Comparison of ENCODE assay signal across 19 cellular contexts in genomic region chr22:19753996-19754700, GRCh38. TPM values are rescaled to one million over a fixed set of nuclear protein-coding genes. Genes with fewer than 3 reads are reported as not detected.
DNase-seq lines count a peak whose midpoint lies in the region; ATAC-seq, FAIRE-seq and TF ChIP-seq lines count a peak whose summit lies in the region.
"Had no signal": no experiment of that assay in that cellular context is flagged by ENCODE, and none has a peak within 500 bp of the region (broad histone marks: within the 10 kb centered on the region; RNA-seq: fewer than 3 reads in every experiment).

No MANE protein-coding gene starts in this region.

- peaks cover 37% of the 10 kb centered on the region for H3K27me3 Mint-ChIP-seq in memory B cell
- peaks cover 47% of the 10 kb centered on the region for H3K27me3 Mint-ChIP-seq in activated T-cell treated with anti-CD3 and anti-CD28 coated beads, Interleukin-2, amount 50 U/mL, for 72 hours (ENCODE audit: low read depth)

- no peak overlapping the region for H2BK15ac ChIP-seq in H1 (ENCODE audit: low read length)

- H2AFZ ChIP-seq in H1 (ENCODE audit: low read length), result no peak overlapping the region
- H2AFZ ChIP-seq in trophoblast cell (ENCODE audit: insufficient read depth, low read length, poor library complexity), result no peak overlapping the region

- H2BK5ac ChIP-seq in H1 (ENCODE audit: low read depth, low read length), result no peak overlapping the region
- H2BK5ac ChIP-seq in trophoblast cell (ENCODE audit: low read depth, low read length, poor library complexity), result no peak overlapping the region

- H2BK20ac ChIP-seq in H1 (ENCODE audit: low read length), result no peak overlapping the region

- H4K91ac ChIP-seq in H1 (replicated peaks; ENCODE audit: insufficient read length, low read length), result no peak overlapping the region
- H4K91ac ChIP-seq in trophoblast cell (ENCODE audit: low read depth, low read length), result no peak overlapping the region

- no peak for TF ChIP-seq POLR2A in H1 (IDR thresholded peaks at IDR 0.05; ENCODE audit: control extremely low read depth in 1 of 2, low read depth in 2 of 2, low read length in 2 of 2)

- H3K9me3 ChIP-seq in H1 (ENCODE audit: insufficient read depth in 2 of 2, low read depth in 1 of 2, low read length in 1 of 2) (no peaks in the 10 kb centered on the region), trophoblast cell (ENCODE audit: insufficient read depth, low read depth, low read length) (peaks cover 13% of the 10 kb centered on the region)
- H3K9me3 ChIP-seq: BLaER1 treated with 17β-estradiol and CSF1 and Interleukin-3, amounts not matched to agents 10 nM and 100 nM; HAP-1 had no signal

- no peak for ATAC-seq in memory B cell (ENCODE audit: low read depth)
- no peak for ATAC-seq in stimulated activated naive CD8-positive, alpha-beta T cell treated with anti-CD3 and anti-CD28 coated beads, Interleukin-15, Interleukin-2, amounts not matched to agents 100 U/mL and 50 U/mL, for 24 hours
- no peak for ATAC-seq in activated T-cell treated with anti-CD3 and anti-CD28 coated beads, Interleukin-2, amount 50 U/mL, for 72 hours (replicated peaks in 1 of 2)
- ATAC-seq: CD8-positive, alpha-beta T cell had no signal

- TF ChIP-seq CTCF in GM20000 (IDR thresholded peaks at IDR 0.05; ENCODE audit: extremely low read depth, missing control alignments), result no peak
- no peak for TF ChIP-seq CTCF in H1 (IDR thresholded peaks at IDR 0.05; ENCODE audit: control extremely low read depth in 1 of 3, insufficient read depth in 1 of 3, low read depth in 1 of 3, low read length in 3 of 3)

- H3K4ac ChIP-seq in H1 (replicated peaks; ENCODE audit: insufficient read length, low read depth, low read length) (no peak overlapping the region), trophoblast cell (ENCODE audit: low read depth, low read length) (no peak overlapping the region)

- H3K79me1 ChIP-seq in H1 (ENCODE audit: low read depth, low read length) (no peaks in the 10 kb centered on the region), trophoblast cell (ENCODE audit: low read length) (no peaks in the 10 kb centered on the region)

- H3K27ac Mint-ChIP-seq in memory B cell, result no peak overlapping the region
- no peak overlapping the region for H3K27ac Mint-ChIP-seq in activated T-cell treated with anti-CD3 and anti-CD28 coated beads, Interleukin-2, amount 50 U/mL, for 72 hours
- H3K27ac Mint-ChIP-seq: CD8-positive, alpha-beta T cell had no signal

- H3K4me1 ChIP-seq in H1 (replicated peaks in 1 of 4; ENCODE audit: control insufficient read depth in 3 of 4, insufficient read depth in 4 of 4, low read length in 3 of 4) (peaks cover 0 to 32% (median 11%) of the 10 kb centered on the region in 4 experiments; a peak in 5 of 7 replicates), trophoblast cell (ENCODE audit: control insufficient read depth in 1 of 2, insufficient read depth in 2 of 2, low read length in 2 of 2) (peaks cover 0 to 6% of the 10 kb centered on the region in 2 experiments)
- H3K4me1 ChIP-seq: HAP-1 had no signal

- H4K8ac ChIP-seq in H1 (ENCODE audit: extremely low read depth, insufficient read depth, low read length) (no peak overlapping the region), trophoblast cell (ENCODE audit: low read depth, low read length) (no peak overlapping the region)

- H3K4me3 Mint-ChIP-seq in memory B cell, result peak overlapping the region; percentile 47
- H3K4me3 Mint-ChIP-seq in activated T-cell treated with anti-CD3 and anti-CD28 coated beads, Interleukin-2, amount 50 U/mL, for 72 hours, result no peak overlapping the region
- H3K4me3 Mint-ChIP-seq: CD8-positive, alpha-beta T cell had no signal

- H3K36me3 Mint-ChIP-seq in memory B cell, result no peaks in the 10 kb centered on the region
- H3K36me3 Mint-ChIP-seq in activated T-cell treated with anti-CD3 and anti-CD28 coated beads, Interleukin-2, amount 50 U/mL, for 72 hours (ENCODE audit: insufficient read depth in 2 of 2), result no peaks in the 10 kb centered on the region
- H3K36me3 Mint-ChIP-seq: CD8-positive, alpha-beta T cell had no signal

- no peak for FAIRE-seq in H1 (lab: Jason Lieb, UNC)
- FAIRE-seq: G401.6, GM12891, GM19239 had no signal

- DNase-seq in GM20000 (ENCODE audit: low spot score), result peak; percentile 45
- no peak for DNase-seq in H1 (ENCODE audit: low read depth in 1 of 2, low spot score in 2 of 2)
- no peak for DNase-seq in memory B cell (ENCODE audit: low spot score in 2 of 2)
- DNase-seq in trophoblast cell, result no peak
- DNase-seq in stimulated activated naive CD8-positive, alpha-beta T cell treated with anti-CD3 and anti-CD28 coated beads, Interleukin-15, Interleukin-2, amounts not matched to agents 100 U/mL and 50 U/mL, for 24 hours, result no peak
- DNase-seq in GOT3 (lab: John Stamatoyannopoulos, UW), result no peak
- DNase-seq in KG1 (lab: John Stamatoyannopoulos, UW), result no peak
- DNase-seq in activated T-cell treated with anti-CD3 and anti-CD28 coated beads, Interleukin-2, amount 50 U/mL, for 72 hours, result no peak
- DNase-seq: 8988T; Calu3; CD8-positive, alpha-beta T cell had no signal

- H2BK12ac ChIP-seq in H1 (ENCODE audit: low read depth, low read length) (peak overlapping the region; percentile 41; the same call in 1 of the 2 replicates), trophoblast cell (ENCODE audit: low read length) (no peak overlapping the region)

- H3K4me3 ChIP-seq in H1 (ENCODE audit: extremely low read depth in 1 of 4, insufficient read depth in 2 of 4, low read depth in 3 of 4, low read length in 4 of 4), result no peak overlapping the region
- peak overlapping the region; percentile 32 for H3K4me3 ChIP-seq in trophoblast cell (ENCODE audit: low read depth, low read length)
- H3K4me3 ChIP-seq: BLaER1 treated with 17β-estradiol and CSF1 and Interleukin-3, amounts not matched to agents 10 nM and 100 nM; HAP-1 had no signal

- H2BK120ac ChIP-seq in H1 (replicated peaks; ENCODE audit: low read depth, low read length), result no peak overlapping the region
- H2BK120ac ChIP-seq in trophoblast cell (ENCODE audit: insufficient read depth, low read length, poor library complexity), result no peak overlapping the region

- no peak overlapping the region for H3K27ac ChIP-seq in H1 (ENCODE audit: low read depth, low read length)
- no peak overlapping the region for H3K27ac ChIP-seq in trophoblast cell (ENCODE audit: low read depth, low read length)
- H3K27ac ChIP-seq: BLaER1 treated with 17β-estradiol and CSF1 and Interleukin-3, amounts not matched to agents 10 nM and 100 nM had no signal

- H3K4me2 ChIP-seq in H1 (ENCODE audit: insufficient read depth in 1 of 2, low read depth in 2 of 2, low read length in 2 of 2), result no peak overlapping the region; a peak in 1 of 4 replicates
- H3K4me2 ChIP-seq in trophoblast cell (ENCODE audit: low read length), result no peak overlapping the region
- H3K4me2 ChIP-seq: BLaER1 treated with 17β-estradiol and CSF1 and Interleukin-3, amounts not matched to agents 10 nM and 100 nM had no signal

- no peaks in the 10 kb centered on the region for H3K9me3 Mint-ChIP-seq in memory B cell
- no peaks in the 10 kb centered on the region for H3K9me3 Mint-ChIP-seq in activated T-cell treated with anti-CD3 and anti-CD28 coated beads, Interleukin-2, amount 50 U/mL, for 72 hours
- H3K9me3 Mint-ChIP-seq: CD8-positive, alpha-beta T cell had no signal

- H4K12ac ChIP-seq in trophoblast cell (ENCODE audit: low read depth, low read length), result no peak overlapping the region

- no peak overlapping the region for H3K18ac ChIP-seq in H1 (ENCODE audit: extremely low read depth, low read length)
- no peak overlapping the region for H3K18ac ChIP-seq in trophoblast cell (ENCODE audit: low read length)

- no peak overlapping the region for H2AK5ac ChIP-seq in H1 (ENCODE audit: low read depth, low read length)
- no peak overlapping the region for H2AK5ac ChIP-seq in trophoblast cell (ENCODE audit: low read length)

- POLR2A ChIA-PET in H1 (lab: Charles Lee; ENCODE audit: partially characterized antibody), result interaction anchor here (0.9 to 3.8 kb wide), 3 partner anchors 9 to 30 kb away, joined by 3 to 21 read pairs (median 3); partner anchors contain the start of gene GP1BB

- WGBS in H1 (ENCODE audit: extremely low coverage in 1 of 2, insufficient coverage in 1 of 2, insufficient read length in 1 of 2, insufficient replicate concordance in 2 of 2, low coverage in 1 of 2, low lambda C conversion rate in 2 of 2, missing lambda C conversion rate in 1 of 2), 2 experiments, result 77% methylated on average over 10 of the region's 14 CpGs; no CpG with 5 or more reads in 1 of the 2 experiments
- WGBS in trophoblast cell (ENCODE audit: extremely low coverage, insufficient coverage, insufficient read length), result no CpG with 5 or more reads among the region's 14 CpGs

- TF ChIP-seq RAD21 in H1 (IDR thresholded peaks at IDR 0.05 in 1 of 2, conservative IDR thresholded peaks at IDR 0.05 in 1 of 2; ENCODE audit: low read depth in 2 of 2, low read length in 2 of 2), result no peak

- no peak overlapping the region for H3K9ac ChIP-seq in H1 (replicated peaks in 1 of 4; ENCODE audit: extremely low read depth in 1 of 4, low read depth in 3 of 4, low read length in 3 of 4)
- H3K9ac ChIP-seq in trophoblast cell (ENCODE audit: low read length), result no peak overlapping the region
- H3K9ac ChIP-seq: BLaER1 treated with 17β-estradiol and CSF1 and Interleukin-3, amounts not matched to agents 10 nM and 100 nM had no signal

- H3K23ac ChIP-seq in H1 (ENCODE audit: insufficient read length), result no peak overlapping the region
- no peak overlapping the region for H3K23ac ChIP-seq in trophoblast cell (ENCODE audit: low read length)

- H4K5ac ChIP-seq in H1 (ENCODE audit: insufficient read length, low read depth, low read length), result no peak overlapping the region

- H3K79me2 ChIP-seq in H1 (ENCODE audit: control insufficient read depth in 1 of 2, insufficient read depth in 2 of 2, low read length in 2 of 2), result no peaks in the 10 kb centered on the region
- no peaks in the 10 kb centered on the region for H3K79me2 ChIP-seq in trophoblast cell (ENCODE audit: control insufficient read depth, insufficient read depth, low read length, poor library complexity)

- peaks cover 18 to 27% of the 10 kb centered on the region in 2 experiments for H4K20me1 ChIP-seq in H1 (replicated peaks in 1 of 2; ENCODE audit: control insufficient read depth in 1 of 2, insufficient read depth in 2 of 2, low read length in 2 of 2)

- H3K56ac ChIP-seq in H1 (replicated peaks; ENCODE audit: insufficient read length, low read depth, low read length), result no peak overlapping the region

- H3K23me2 ChIP-seq in H1 (ENCODE audit: low read depth, low read length), result no peaks in the 10 kb centered on the region; the same call in 1 of the 2 replicates

- no peak for TF ChIP-seq EP300 in H1 (IDR thresholded peaks at IDR 0.05; ENCODE audit: borderline replicate concordance in 1 of 2, low read depth in 2 of 2, low read length in 2 of 2)

- H3K36me3 ChIP-seq in H1 (ENCODE audit: control insufficient read depth in 2 of 4, insufficient read depth in 4 of 4, low read length in 3 of 4), result peaks cover 0 to 9% (median 0%) of the 10 kb centered on the region in 4 experiments; a peak in 1 of 8 replicates
- no peaks in the 10 kb centered on the region for H3K36me3 ChIP-seq in trophoblast cell (ENCODE audit: control insufficient read depth in 1 of 2, insufficient read depth in 2 of 2, low read length in 2 of 2)
- H3K36me3 ChIP-seq: BLaER1 treated with 17β-estradiol and CSF1 and Interleukin-3, amounts not matched to agents 10 nM and 100 nM; HAP-1 had no signal

- CTCF ChIA-PET in H1 (lab: Charles Lee; ENCODE audit: partially characterized antibody), result interaction anchor here (0.7 to 16.5 kb wide), 21 partner anchors 8 to 156 kb away, joined by 3 to 168 read pairs (median 3); partner anchors contain the start of gene GP1BB

- peaks cover 60 to 73% (median 67%) of the 10 kb centered on the region in 4 experiments for H3K27me3 ChIP-seq in H1 (replicated peaks in 1 of 4; ENCODE audit: control insufficient read depth in 3 of 4, extremely low read depth in 1 of 4, insufficient read depth in 3 of 4, low read length in 3 of 4)
- peaks cover 62% of the 10 kb centered on the region for H3K27me3 ChIP-seq in trophoblast cell (ENCODE audit: insufficient read depth, low read length)

- H3K4me1 Mint-ChIP-seq in memory B cell, result peaks cover 18% of the 10 kb centered on the region
- H3K4me1 Mint-ChIP-seq in activated T-cell treated with anti-CD3 and anti-CD28 coated beads, Interleukin-2, amount 50 U/mL, for 72 hours (ENCODE audit: low read depth), result peaks cover 16% of the 10 kb centered on the region

- H3K14ac ChIP-seq in H1 (ENCODE audit: insufficient read length) (no peak overlapping the region), trophoblast cell (ENCODE audit: low read length) (no peak overlapping the region)

RNA-seq across cellular contexts. Expression of gene TBX1, which starts 6.4 kb away (rescaled TPM):
- 0.28 and 0.38 TPM in 2 replicates for total RNA-seq in H1 (2021; fragmentation: NEBNext Ultra II Directional; extraction: Animal tissue kit (Norgen Biotek cat#: 25700))
- not detected in 2 replicates for polyA plus RNA-seq in H1 (2011; rRNA removed)
- not detected for polyA plus RNA-seq in H1 (2011; cell fraction: cytosol; rRNA removed)
- not detected for polyA plus RNA-seq in H1 (2011; cell fraction: nucleus; rRNA removed)
- not detected in 4 replicates for polyA plus RNA-seq in H1 (2012, experiment 1 of 2)
- polyA plus RNA-seq in H1 (2012, experiment 2 of 2), result 0.10 TPM
- polyA plus RNA-seq in H1 (2013, experiment 1 of 2), result 0.14 TPM
- 0.09 TPM for polyA plus RNA-seq in H1 (2013, experiment 2 of 2)
- not detected in 2 replicates for polyA minus RNA-seq in H1 (2011; rRNA and poly(A)+ RNA removed)
- not detected for polyA minus RNA-seq in H1 (2011; cell fraction: cytosol; rRNA and poly(A)+ RNA removed)
- not detected for polyA minus RNA-seq in H1 (2011; cell fraction: nucleus; rRNA and poly(A)+ RNA removed)
- 6.7 and 6.8 TPM in 2 replicates for polyA plus RNA-seq in trophoblast cell (2013)
- under 1 TPM in 1 of 2 donors, not detected in 1; 0.12 TPM for total RNA-seq in activated T-cell treated with anti-CD3 and anti-CD28 coated beads, Interleukin-2, amount 50 U/mL, for 72 hours
- total RNA-seq: Calu3; CD8-positive, alpha-beta T cell; H4; HT-29 had no signal
- polyA plus RNA-seq: AG04450 had no signal

RNA-seq across cellular contexts. Expression of gene GP1BB, which starts 30.8 kb away (rescaled TPM):
- total RNA-seq in H1 (2021; fragmentation: NEBNext Ultra II Directional; extraction: Animal tissue kit (Norgen Biotek cat#: 25700)), result not detected in 2 replicates
- 0.36 and 0.66 TPM in 2 replicates for polyA plus RNA-seq in H1 (2011; rRNA removed)
- polyA plus RNA-seq in H1 (2011; cell fraction: cytosol; rRNA removed), result 0.27 TPM
- 2.4 TPM for polyA plus RNA-seq in H1 (2011; cell fraction: nucleus; rRNA removed)
- polyA plus RNA-seq in H1 (2012, experiment 1 of 2), result 0.38 to 0.69 TPM (median 0.55 TPM) in 3 of 4 replicates, not detected in the other
- not detected for polyA plus RNA-seq in H1 (2012, experiment 2 of 2)
- polyA plus RNA-seq in H1 (2013, experiment 1 of 2), result 0.36 TPM
- polyA plus RNA-seq in H1 (2013, experiment 2 of 2), result 0.83 TPM
- not detected in 2 replicates for polyA minus RNA-seq in H1 (2011; rRNA and poly(A)+ RNA removed)
- polyA minus RNA-seq in H1 (2011; cell fraction: cytosol; rRNA and poly(A)+ RNA removed), result not detected
- 0.60 TPM for polyA minus RNA-seq in H1 (2011; cell fraction: nucleus; rRNA and poly(A)+ RNA removed)
- 0.05 TPM in 1 of 2 replicates, not detected in the other for polyA plus RNA-seq in trophoblast cell (2013)
- total RNA-seq in activated T-cell treated with anti-CD3 and anti-CD28 coated beads, Interleukin-2, amount 50 U/mL, for 72 hours, result under 1 TPM in 1 of 2 donors, not detected in 1; 0.17 TPM
- total RNA-seq: Calu3, HT-29 had no signal

RNA-seq across cellular contexts. Expression of gene SEPTIN5, which starts 39.8 kb away (rescaled TPM):
- 7.8 and 8.6 TPM in 2 replicates for total RNA-seq in H1 (2021; fragmentation: NEBNext Ultra II Directional; extraction: Animal tissue kit (Norgen Biotek cat#: 25700))
- 6.0 and 9.1 TPM in 2 replicates for polyA plus RNA-seq in H1 (2011; rRNA removed)
- 6.7 TPM for polyA plus RNA-seq in H1 (2011; cell fraction: cytosol; rRNA removed)
- 18.5 TPM for polyA plus RNA-seq in H1 (2011; cell fraction: nucleus; rRNA removed)
- 5.8 to 13.4 TPM (median 10.9 TPM) in 4 replicates for polyA plus RNA-seq in H1 (2012, experiment 1 of 2)
- polyA plus RNA-seq in H1 (2012, experiment 2 of 2), result 8.4 TPM
- 9.7 TPM for polyA plus RNA-seq in H1 (2013, experiment 1 of 2)
- polyA plus RNA-seq in H1 (2013, experiment 2 of 2), result 9.0 TPM
- 7.3 and 8.0 TPM in 2 replicates for polyA minus RNA-seq in H1 (2011; rRNA and poly(A)+ RNA removed)
- polyA minus RNA-seq in H1 (2011; cell fraction: cytosol; rRNA and poly(A)+ RNA removed), result 2.3 TPM
- polyA minus RNA-seq in H1 (2011; cell fraction: nucleus; rRNA and poly(A)+ RNA removed), result 8.8 TPM
- 1.5 TPM in 2 replicates for polyA plus RNA-seq in trophoblast cell (2013)
- total RNA-seq in activated T-cell treated with anti-CD3 and anti-CD28 coated beads, Interleukin-2, amount 50 U/mL, for 72 hours, result 1 to 10 TPM; 1.8 to 1.9 TPM
- total RNA-seq: HT-29 had no signal
